ENCODE assay signal across 27 cellular contexts in genomic region chr1:37814257-37814656, GRCh38. TPM values are rescaled to one million over a fixed set of nuclear protein-coding genes. Genes with fewer than 3 reads are reported as not detected.
DNase-seq lines count a peak whose midpoint lies in the region; ATAC-seq, FAIRE-seq and TF ChIP-seq lines count a peak whose summit lies in the region.
"Had no signal": no experiment of that assay in that cellular context is flagged by ENCODE, and none has a peak within 500 bp of the region (broad histone marks: within the 10 kb centered on the region; RNA-seq: fewer than 3 reads in every experiment).

No MANE protein-coding gene starts in this region.

- H3K4me3 Mint-ChIP-seq in activated CD4-positive, alpha-beta T cell treated with anti-CD3 and anti-CD28 coated beads, Interleukin-2, amount 10 ng/mL, durations not matched to agents 24 days and 14 days = no peak overlapping the region
- H3K4me3 Mint-ChIP-seq: activated naive CD4-positive, alpha-beta T cell treated with anti-CD3 and anti-CD28 coated beads, Interleukin-2, amount 10 ng/mL, durations not matched to agents 7 days and 5 days; stimulated activated memory B cell treated with anti-CD40 and anti-IgM and Interleukin-4, amounts not matched to agents 10 μg/mL and 1 μg/mL and 100 μg/mL, for 72 hours had no signal

- no peaks in the 10 kb centered on the region for H3K9me3 Mint-ChIP-seq in activated CD4-positive, alpha-beta T cell treated with anti-CD3 and anti-CD28 coated beads, Interleukin-2, amount 10 ng/mL, durations not matched to agents 24 days and 14 days
- H3K9me3 Mint-ChIP-seq: activated naive CD4-positive, alpha-beta T cell treated with anti-CD3 and anti-CD28 coated beads, Interleukin-2, amount 10 ng/mL, durations not matched to agents 7 days and 5 days; CD8-positive, alpha-beta memory T cell; stimulated activated memory B cell treated with anti-CD40 and anti-IgM and Interleukin-4, amounts not matched to agents 10 μg/mL and 1 μg/mL and 100 μg/mL, for 72 hours had no signal

- FAIRE-seq in bronchial epithelial cell (lab: Jason Lieb, UNC) (peak; percentile 50), D721Med (lab: Jason Lieb, UNC) (no peak)
- FAIRE-seq: colon, GM12878, islet of Langerhans had no signal

- TF ChIP-seq CTCF in bronchial epithelial cell (IDR thresholded peaks at IDR 0.05; ENCODE audit: insufficient read depth, low read length, severe bottlenecking) (no peak), D721Med (IDR thresholded peaks at IDR 0.05; ENCODE audit: insufficient read depth, missing control alignments) (no peak)

- no peak for ATAC-seq in GM21529 (IDR thresholded peaks at IDR 0.05; ENCODE audit: unreplicated experiment)
- ATAC-seq: activated CD4-positive, CD25-positive, alpha-beta regulatory T cell treated with anti-CD3 and anti-CD28 coated beads, Interleukin-2, amount 50 U/mL, for 24 hours; GM12878; stimulated activated memory B cell treated with anti-CD40 and anti-IgM and Interleukin-4, amounts not matched to agents 10 μg/mL and 1 μg/mL and 100 μg/mL, for 72 hours had no signal

- no peaks in the 10 kb centered on the region for H3K27me3 Mint-ChIP-seq in activated CD4-positive, alpha-beta T cell treated with anti-CD3 and anti-CD28 coated beads, Interleukin-2, amount 10 ng/mL, durations not matched to agents 24 days and 14 days
- H3K27me3 Mint-ChIP-seq: activated naive CD4-positive, alpha-beta T cell treated with anti-CD3 and anti-CD28 coated beads, Interleukin-2, amount 10 ng/mL, durations not matched to agents 7 days and 5 days; CD8-positive, alpha-beta memory T cell; stimulated activated memory B cell treated with anti-CD40 and anti-IgM and Interleukin-4, amounts not matched to agents 10 μg/mL and 1 μg/mL and 100 μg/mL, for 72 hours had no signal

- H3K27me3 ChIP-seq in bronchial epithelial cell (ENCODE audit: control insufficient read depth, insufficient read depth, low read length) (no peaks in the 10 kb centered on the region), layer of hippocampus (ENCODE audit: control insufficient read depth, insufficient read depth, low read length) (no peaks in the 10 kb centered on the region)
- H3K27me3 ChIP-seq: transverse colon had no signal

- peaks cover 23% of the 10 kb centered on the region for H3K36me3 ChIP-seq in bronchial epithelial cell (ENCODE audit: control insufficient read depth, insufficient read depth, low read length)

- no peak overlapping the region for H3K4me3 ChIP-seq in bronchial epithelial cell (ENCODE audit: low read depth, low read length)
- H3K4me3 ChIP-seq: GM12878, smooth muscle cell, transverse colon had no signal

- H3K36me3 Mint-ChIP-seq in activated CD4-positive, alpha-beta T cell treated with anti-CD3 and anti-CD28 coated beads, Interleukin-2, amount 10 ng/mL, durations not matched to agents 24 days and 14 days (ENCODE audit: low read depth) = peaks cover 22% of the 10 kb centered on the region

- intact Hi-C loops in activated CD4-positive, alpha-beta T cell treated with anti-CD3 and anti-CD28 coated beads, Interleukin-2, amount 10 ng/mL, durations not matched to agents 24 days and 14 days (cut with micrococcal nuclease) = loop anchor here (5.0 kb wide), 1 partner anchor 118 kb away; no protein-coding TSS in a partner anchor

- peaks cover 14% of the 10 kb centered on the region for H3K4me1 Mint-ChIP-seq in activated CD4-positive, alpha-beta T cell treated with anti-CD3 and anti-CD28 coated beads, Interleukin-2, amount 10 ng/mL, durations not matched to agents 24 days and 14 days

- peak overlapping the region; percentile 19 for H3K27ac Mint-ChIP-seq in activated CD4-positive, alpha-beta T cell treated with anti-CD3 and anti-CD28 coated beads, Interleukin-2, amount 10 ng/mL, durations not matched to agents 24 days and 14 days
- H3K27ac Mint-ChIP-seq: activated naive CD4-positive, alpha-beta T cell treated with anti-CD3 and anti-CD28 coated beads, Interleukin-2, amount 10 ng/mL, durations not matched to agents 7 days and 5 days; stimulated activated memory B cell treated with anti-CD40 and anti-IgM and Interleukin-4, amounts not matched to agents 10 μg/mL and 1 μg/mL and 100 μg/mL, for 72 hours had no signal

- DNase-seq in activated CD4-positive, alpha-beta T cell treated with anti-CD3 and anti-CD28 coated beads, Interleukin-2, amount 10 ng/mL, durations not matched to agents 24 days and 14 days = no peak
- no peak for DNase-seq in activated CD4-positive, alpha-beta T cell treated with anti-CD3 and anti-CD28 coated beads for 4 hours
- DNase-seq in bronchial epithelial cell (ENCODE audit: low read depth) (no peak), substantia nigra (lab: John Stamatoyannopoulos, UW) (peak in 30 of 49 donors; percentile 5 to 74 (median 22)), D721Med (ENCODE audit: insufficient read length, low spot score) (no peak)
- no peak for DNase-seq in activated CD8-positive, alpha-beta memory T cell treated with anti-CD3 and anti-CD28 coated beads, Interleukin-2, amount 50 U/mL, for 4 hours
- DNase-seq: activated CD8-positive, alpha-beta memory T cell treated with anti-CD3 and anti-CD28 coated beads for 24 hours; activated naive CD4-positive, alpha-beta T cell treated with anti-CD3 and anti-CD28 coated beads, Interleukin-2, amount 10 ng/mL, durations not matched to agents 7 days and 5 days; activated T-cell treated with anti-CD3 and anti-CD28 coated beads, Interleukin-2, amount 50 U/mL, for 48 hours; CD8-positive, alpha-beta memory T cell; DMS79 treated with DMSO at 0.1 percent for 48 hours; NCI-H1694; NCI-H2171; NCI-H524 treated with DMSO at 0.1 percent for 48 hours; T-helper 9 cell; transverse colon had no signal

- peak overlapping the region; percentile 46 for H3K27ac ChIP-seq in layer of hippocampus (ENCODE audit: low read depth, low read length)
- H3K27ac ChIP-seq in substantia nigra (ENCODE audit: low read depth, low read length, poor library complexity, severe bottlenecking) = peak overlapping the region; percentile 83
- H3K27ac ChIP-seq: 22Rv1, KMS-11, transverse colon had no signal

RNA-seq across cellular contexts. Expression of gene YRDC, which starts 6.2 kb away (rescaled TPM):
- 69.9 and 76.1 TPM in 2 replicates for total RNA-seq in activated CD4-positive, alpha-beta T cell treated with anti-CD3 and anti-CD28 coated beads, Interleukin-2, amount 10 ng/mL, durations not matched to agents 24 days and 14 days
- 25.6 and 47.9 TPM in 2 replicates for total RNA-seq in bronchial epithelial cell

RNA-seq across cellular contexts. Expression of gene C1orf122, which starts 6.7 kb away (rescaled TPM):
- 26.4 and 26.7 TPM in 2 replicates for total RNA-seq in activated CD4-positive, alpha-beta T cell treated with anti-CD3 and anti-CD28 coated beads, Interleukin-2, amount 10 ng/mL, durations not matched to agents 24 days and 14 days
- total RNA-seq in bronchial epithelial cell = 18.8 and 26.1 TPM in 2 replicates

RNA-seq across cellular contexts. Expression of gene MANEAL, which starts 20.6 kb away (rescaled TPM):
- 2.7 and 3.1 TPM in 2 replicates for total RNA-seq in activated CD4-positive, alpha-beta T cell treated with anti-CD3 and anti-CD28 coated beads, Interleukin-2, amount 10 ng/mL, durations not matched to agents 24 days and 14 days
- 0.26 TPM in 2 replicates for total RNA-seq in bronchial epithelial cell
- total RNA-seq: smooth muscle cell had no signal

RNA-seq across cellular contexts. Expression of gene MTF1, which starts 45.1 kb away (rescaled TPM):
- total RNA-seq in activated CD4-positive, alpha-beta T cell treated with anti-CD3 and anti-CD28 coated beads, Interleukin-2, amount 10 ng/mL, durations not matched to agents 24 days and 14 days = 31.2 and 31.6 TPM in 2 replicates
- 3.7 and 5.6 TPM in 2 replicates for total RNA-seq in bronchial epithelial cell

RNA-seq across cellular contexts. Expression of gene EPHA10, which starts 49.3 kb away (rescaled TPM):
- total RNA-seq in activated CD4-positive, alpha-beta T cell treated with anti-CD3 and anti-CD28 coated beads, Interleukin-2, amount 10 ng/mL, durations not matched to agents 24 days and 14 days = 0.21 and 0.31 TPM in 2 replicates
- total RNA-seq in bronchial epithelial cell = 0.13 and 0.26 TPM in 2 replicates
- total RNA-seq: fibroblast of villous mesenchyme, GM12878, smooth muscle cell had no signal

Comparison
In these comparisons a context has a peak if more than half of its experiments do, and no peak if none do; other contexts are left out.
1. DNase-seq: peak in substantia nigra (30 of 49); none in activated CD4-positive, alpha-beta T cell treated with anti-CD3 and anti-CD28 coated beads, Interleukin-2, amount 10 ng/mL, durations not matched to agents 24 days and 14 days (single experiment), activated CD4-positive, alpha-beta T cell treated with anti-CD3 and anti-CD28 coated beads for 4 hours (0 of 2), bronchial epithelial cell (single experiment), activated CD8-positive, alpha-beta memory T cell treated with anti-CD3 and anti-CD28 coated beads, Interleukin-2, amount 50 U/mL, for 4 hours (single experiment) and D721Med (single experiment).